15 cellular contexts compared by ENCODE assay signal in the genomic region with DNA sequence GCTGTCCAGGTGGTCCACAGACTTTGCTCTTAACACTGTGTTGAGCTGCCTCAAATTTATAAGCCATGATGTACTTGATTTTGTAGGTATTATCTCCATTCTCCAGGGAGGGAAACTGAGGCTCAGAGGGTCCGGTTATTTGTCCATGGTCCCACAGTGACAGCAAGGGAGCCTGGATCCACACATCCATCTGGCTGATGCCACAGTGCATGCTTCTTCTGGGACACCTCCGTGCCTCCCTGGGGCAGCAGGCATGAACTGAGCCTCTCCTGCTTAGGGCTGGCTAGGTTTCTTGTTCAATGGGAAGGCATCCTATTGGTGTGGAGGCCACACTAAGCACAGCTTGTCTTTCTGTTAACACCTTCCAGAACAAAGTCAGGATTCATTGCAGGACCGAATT.
DNase-seq lines count a peak whose midpoint lies in the region; ATAC-seq and TF ChIP-seq lines count a peak whose summit lies in the region.
"Had no signal": no experiment of that assay in that cellular context is flagged by ENCODE, and none has a peak within 500 bp of the region (broad histone marks: within the 10 kb centered on the region; RNA-seq: fewer than 3 reads in every experiment).

No MANE protein-coding gene starts in this region.

- no peak overlapping the region for H3K9ac ChIP-seq in endodermal cell (ENCODE audit: extremely low read depth, low read length, poor library complexity, severe bottlenecking)
- H3K9ac ChIP-seq: BLaER1 treated with 17β-estradiol and CSF1 and Interleukin-3, amounts not matched to agents 10 nM and 100 nM; GM23248 had no signal

- ATAC-seq in heart left ventricle = no peak
- peak; percentile 14 for ATAC-seq in stimulated activated effector memory CD8-positive, alpha-beta T cell treated with anti-CD3 and anti-CD28 coated beads, Interleukin-12 subunit alpha, Interleukin-12 subunit beta, amount 100 ng/mL, for 72 hours
- ATAC-seq: CD8-positive, alpha-beta T cell had no signal

- TF ChIP-seq CTCF in right atrium auricular region (IDR thresholded peaks at IDR 0.05) (no peak), heart left ventricle (IDR thresholded peaks at IDR 0.05) (no peak), endodermal cell (conservative IDR thresholded peaks at IDR 0.05) (no peak)

- H3K9me3 ChIP-seq in right atrium auricular region (no peaks in the 10 kb centered on the region), heart left ventricle (no peaks in the 10 kb centered on the region), endodermal cell (ENCODE audit: control insufficient read depth, low read length) (no peaks in the 10 kb centered on the region)

- intact Hi-C loops in heart left ventricle (cut with DNase I) = no loop called here

- no peak overlapping the region for H3K27ac Mint-ChIP-seq in endodermal cell
- no peak overlapping the region for H3K27ac Mint-ChIP-seq in stimulated activated effector memory CD8-positive, alpha-beta T cell treated with anti-CD3 and anti-CD28 coated beads, Interleukin-12 subunit alpha, Interleukin-12 subunit beta, amount 100 ng/mL, for 72 hours
- H3K27ac Mint-ChIP-seq: B cell; CD8-positive, alpha-beta T cell had no signal

- WGBS in heart left ventricle, 4 donors = 81 to 91% (median 89%) methylated on average over 3 of the region's 3 CpGs
- WGBS in endodermal cell (ENCODE audit: insufficient coverage in 1 of 2, insufficient read length in 1 of 2), 2 experiments = 90 to 100% methylated on average over 2 to 3 of the region's 3 CpGs

- no peak overlapping the region for H3K4me3 Mint-ChIP-seq in endodermal cell
- no peak overlapping the region for H3K4me3 Mint-ChIP-seq in stimulated activated effector memory CD8-positive, alpha-beta T cell treated with anti-CD3 and anti-CD28 coated beads, Interleukin-12 subunit alpha, Interleukin-12 subunit beta, amount 100 ng/mL, for 72 hours
- H3K4me3 Mint-ChIP-seq: B cell; CD8-positive, alpha-beta T cell had no signal

- H3K36me3 ChIP-seq in right atrium auricular region (no peaks in the 10 kb centered on the region), heart left ventricle (no peaks in the 10 kb centered on the region), endodermal cell (ENCODE audit: control insufficient read depth, insufficient read depth, low read length) (no peaks in the 10 kb centered on the region)
- H3K36me3 ChIP-seq: BLaER1 treated with 17β-estradiol and CSF1 and Interleukin-3, amounts not matched to agents 10 nM and 100 nM had no signal

- peaks cover 13% of the 10 kb centered on the region for H3K9me3 Mint-ChIP-seq in endodermal cell
- no peaks in the 10 kb centered on the region for H3K9me3 Mint-ChIP-seq in stimulated activated effector memory CD8-positive, alpha-beta T cell treated with anti-CD3 and anti-CD28 coated beads, Interleukin-12 subunit alpha, Interleukin-12 subunit beta, amount 100 ng/mL, for 72 hours
- H3K9me3 Mint-ChIP-seq: CD8-positive, alpha-beta T cell had no signal

- no peaks in the 10 kb centered on the region for H3K4me1 Mint-ChIP-seq in endodermal cell
- no peaks in the 10 kb centered on the region for H3K4me1 Mint-ChIP-seq in stimulated activated effector memory CD8-positive, alpha-beta T cell treated with anti-CD3 and anti-CD28 coated beads, Interleukin-12 subunit alpha, Interleukin-12 subunit beta, amount 100 ng/mL, for 72 hours
- H3K4me1 Mint-ChIP-seq: B cell had no signal

- H3K36me3 Mint-ChIP-seq in endodermal cell (ENCODE audit: low read depth) = peaks cover 3% of the 10 kb centered on the region
- no peaks in the 10 kb centered on the region for H3K36me3 Mint-ChIP-seq in stimulated activated effector memory CD8-positive, alpha-beta T cell treated with anti-CD3 and anti-CD28 coated beads, Interleukin-12 subunit alpha, Interleukin-12 subunit beta, amount 100 ng/mL, for 72 hours
- H3K36me3 Mint-ChIP-seq: CD8-positive, alpha-beta T cell had no signal

- H3K27me3 ChIP-seq in right atrium auricular region = no peaks in the 10 kb centered on the region
- H3K27me3 ChIP-seq in heart left ventricle = peaks cover 0 to 7% (median 0%) of the 10 kb centered on the region in 9 donors
- H3K27me3 ChIP-seq in endodermal cell (ENCODE audit: control insufficient read depth, insufficient read depth, low read length, poor library complexity, severe bottlenecking) = no peaks in the 10 kb centered on the region
- H3K27me3 ChIP-seq: BLaER1 treated with 17β-estradiol and CSF1 and Interleukin-3, amounts not matched to agents 10 nM and 100 nM had no signal

- H3K27ac ChIP-seq in right atrium auricular region (no peak overlapping the region), heart left ventricle (no peak overlapping the region), endodermal cell (ENCODE audit: low read depth, low read length) (no peak overlapping the region)
- H3K27ac ChIP-seq: BLaER1 treated with 17β-estradiol and CSF1 and Interleukin-3, amounts not matched to agents 10 nM and 100 nM; GM23248 had no signal

- no peaks in the 10 kb centered on the region for H3K4me1 ChIP-seq in right atrium auricular region
- H3K4me1 ChIP-seq in heart left ventricle = no peaks in the 10 kb centered on the region
- no peaks in the 10 kb centered on the region for H3K4me1 ChIP-seq in endodermal cell (ENCODE audit: control insufficient read depth, insufficient read depth, low read length)
- H3K4me1 ChIP-seq: BLaER1 treated with 17β-estradiol and CSF1 and Interleukin-3, amounts not matched to agents 10 nM and 100 nM had no signal

- H3K27me3 Mint-ChIP-seq in endodermal cell (ENCODE audit: insufficient read depth) = peaks cover 11% of the 10 kb centered on the region

- H3K4me3 ChIP-seq in right atrium auricular region = no peak overlapping the region
- H3K4me3 ChIP-seq in heart left ventricle = no peak overlapping the region
- no peak overlapping the region for H3K4me3 ChIP-seq in endodermal cell (ENCODE audit: low read length)
- H3K4me3 ChIP-seq: BLaER1 treated with 17β-estradiol and CSF1 and Interleukin-3, amounts not matched to agents 10 nM and 100 nM; GM23248 had no signal

- no peak for TF ChIP-seq POLR2A in heart left ventricle (IDR thresholded peaks at IDR 0.05)

- DNase-seq in right atrium auricular region (ENCODE audit: low spot score) = peak; percentile 32
- DNase-seq in heart left ventricle = no peak
- peak; percentile 13 for DNase-seq in endodermal cell
- DNase-seq in stimulated activated effector memory CD8-positive, alpha-beta T cell treated with anti-CD3 and anti-CD28 coated beads, Interleukin-12 subunit alpha, Interleukin-12 subunit beta, amount 100 ng/mL, for 72 hours (ENCODE audit: low spot score in 2 of 2) = no peak
- no peak for DNase-seq in activated T-cell treated with anti-CD3 and anti-CD28 coated beads, Interleukin-2, amount 50 U/mL, for 48 hours
- no peak for DNase-seq in NCI-H2227 treated with DMSO at 0.1 percent for 48 hours (lab: John Stamatoyannopoulos, UW)
- no peak for DNase-seq in kidney tubule cell (ENCODE audit: low spot score)
- DNase-seq: Calu3, DMS79 treated with DMSO at 0.1 percent for 48 hours, GF-D8, GM23248, HCEC 1CT had no signal

Comparison
In these comparisons a context has a peak if more than half of its experiments do, and no peak if none do; other contexts are left out.
1. DNase-seq: peak in right atrium auricular region (single experiment) and endodermal cell (single experiment); none in heart left ventricle (0 of 5), stimulated activated effector memory CD8-positive, alpha-beta T cell treated with anti-CD3 and anti-CD28 coated beads, Interleukin-12 subunit alpha, Interleukin-12 subunit beta, amount 100 ng/mL, for 72 hours (0 of 2), activated T-cell treated with anti-CD3 and anti-CD28 coated beads, Interleukin-2, amount 50 U/mL, for 48 hours (0 of 2), NCI-H2227 treated with DMSO at 0.1 percent for 48 hours (single experiment) and kidney tubule cell (single experiment).